ENCODE assay signal across 8 cellular contexts in the genomic region with DNA sequence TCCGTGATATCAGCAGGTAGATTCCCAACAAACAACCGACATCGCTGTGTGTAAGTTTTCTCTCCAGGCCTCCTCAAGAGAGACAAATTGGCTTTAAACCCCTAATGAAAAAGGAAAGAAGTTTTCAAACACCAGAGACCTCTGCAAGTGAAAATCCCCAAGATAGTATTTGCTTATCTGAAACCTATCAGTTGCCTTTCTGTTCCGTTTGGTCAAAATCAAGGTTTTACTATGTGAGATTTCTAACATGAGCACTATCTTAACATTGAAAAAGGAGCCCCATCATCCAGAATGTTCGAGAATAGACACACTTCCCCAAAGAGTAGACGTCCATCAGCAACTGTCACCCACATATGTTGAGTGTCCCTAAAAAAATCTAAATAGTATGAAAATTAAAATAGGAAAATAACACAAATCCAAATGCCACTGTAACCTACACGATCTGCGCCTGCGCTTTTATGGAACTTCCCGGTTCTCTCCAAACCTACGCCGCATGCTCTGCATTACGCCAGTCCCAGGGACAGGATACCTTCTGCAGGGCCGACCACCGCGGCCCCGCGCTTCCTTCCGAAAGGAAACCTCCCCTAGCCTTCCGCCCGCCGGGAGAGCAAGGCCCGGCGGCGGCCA. TPM values are rescaled to one million over a fixed set of nuclear protein-coding genes. Genes with fewer than 3 reads are reported as not detected.
DNase-seq lines count a peak whose midpoint lies in the region; ATAC-seq and TF ChIP-seq lines count a peak whose summit lies in the region.

No MANE protein-coding gene starts in this region.

- H3K4me2 ChIP-seq in GM23248 (ENCODE audit: unreplicated experiment) = peak overlapping the region; percentile 100

- peaks cover 46% of the 10 kb centered on the region for H4K20me1 ChIP-seq in GM23248 (ENCODE audit: insufficient read depth)

- H3K9me3 ChIP-seq in GM23248 (ENCODE audit: low read depth) (no peaks in the 10 kb centered on the region), skeletal muscle tissue (ENCODE audit: control insufficient read depth in 3 of 3, low read length in 3 of 3) (no peaks in the 10 kb centered on the region)

- peaks cover 53% of the 10 kb centered on the region for H3F3A ChIP-seq in GM23248 (ENCODE audit: insufficient read depth)

- H3K27ac ChIP-seq in GM23248 (peak overlapping the region; percentile 86), VCaP (peak overlapping the region; percentile 97), skeletal muscle tissue (ENCODE audit: low read depth, low read length) (peak overlapping the region; percentile 99)

- peaks cover 64% of the 10 kb centered on the region for H3K79me2 ChIP-seq in GM23248 (ENCODE audit: insufficient read depth)

- H3K9me2 ChIP-seq in GM23248 (ENCODE audit: insufficient read depth) = no peaks in the 10 kb centered on the region

- H3K36me3 ChIP-seq in GM23248 (ENCODE audit: low read depth) (peaks cover 52% of the 10 kb centered on the region), skeletal muscle tissue (ENCODE audit: control insufficient read depth in 3 of 3, insufficient read depth in 3 of 3, low read length in 3 of 3) (peaks cover 39 to 49% (median 45%) of the 10 kb centered on the region in 3 donors)

- H3K9ac ChIP-seq in GM23248 = peak overlapping the region; percentile 100
- H3K9ac ChIP-seq in skeletal muscle tissue (ENCODE audit: low read depth in 1 of 3, low read length in 3 of 3) = peak overlapping the region; percentile 81 to 99 (median 99)

- H3K4me1 ChIP-seq in GM23248 (ENCODE audit: insufficient read depth) (peaks cover 18% of the 10 kb centered on the region), skeletal muscle tissue (ENCODE audit: control insufficient read depth in 3 of 3, insufficient read depth in 3 of 3, low read length in 3 of 3) (peaks cover 23 to 46% (median 30%) of the 10 kb centered on the region in 3 donors)

- 0 to 1% methylated on average over 18 to 25 of the region's 25 CpGs for WGBS in GM23248 (ENCODE audit: low coverage in 1 of 2, low lambda C conversion rate in 2 of 2, missing lambda C conversion rate in 2 of 2), 2 experiments

- in situ Hi-C loops in GM23248 (cut with MboI) = no loop called here

- H3K27ac Mint-ChIP-seq in glutamatergic neuron (ENCODE audit: unreplicated experiment) = peak overlapping the region; percentile 50

- H3K4me3 Mint-ChIP-seq in glutamatergic neuron (ENCODE audit: unreplicated experiment) = peak overlapping the region; percentile 96

- no peak overlapping the region for H2AFZ ChIP-seq in GM23248

- H3K4me3 ChIP-seq in GM23248 = peak overlapping the region; percentile 91
- peak overlapping the region; percentile 79 to 98 (median 87) for H3K4me3 ChIP-seq in skeletal muscle tissue (ENCODE audit: low read length in 3 of 3)

- H3K27me3 Mint-ChIP-seq in glutamatergic neuron (ENCODE audit: unreplicated experiment) = peaks cover 11% of the 10 kb centered on the region

- H3K36me3 Mint-ChIP-seq in glutamatergic neuron (ENCODE audit: unreplicated experiment) = peaks cover 18% of the 10 kb centered on the region

- peaks cover 10% of the 10 kb centered on the region for H3K9me3 Mint-ChIP-seq in glutamatergic neuron (ENCODE audit: unreplicated experiment)

- no peak for ATAC-seq in GM21360 (IDR thresholded peaks at IDR 0.05; ENCODE audit: unreplicated experiment)

- TF ChIP-seq CTCF in VCaP (conservative IDR thresholded peaks at IDR 0.05) (no peak), glutamatergic neuron (IDR thresholded peaks at IDR 0.05; ENCODE audit: partially characterized antibody, unreplicated experiment) (no peak)

- H3K4me1 Mint-ChIP-seq in glutamatergic neuron (ENCODE audit: low read depth, unreplicated experiment) = peaks cover 28% of the 10 kb centered on the region

- no peak for DNase-seq in GM23248
- no peak for DNase-seq in glutamatergic neuron
- DNase-seq in 8988T = no peak
- no peak for DNase-seq in iPS-NIHi7 (ENCODE audit: extremely low spot score)
- no peak for DNase-seq in NCI-H510A (lab: John Stamatoyannopoulos, UW)

- H3K27me3 ChIP-seq in GM23248 (replicated peaks; ENCODE audit: insufficient read depth) (no peaks in the 10 kb centered on the region), skeletal muscle tissue (ENCODE audit: control insufficient read depth in 3 of 3, insufficient read depth in 3 of 3, low read length in 3 of 3) (no peaks in the 10 kb centered on the region)

RNA-seq across cellular contexts. Expression of gene SFPQ, which starts 1.4 kb away (rescaled TPM):
- total RNA-seq in GM23248 (2014; rRNA removed; shearing (Covaris generic)) = 104 and 129 TPM in 2 replicates
- 52.3 and 60.5 TPM in 2 replicates for polyA plus RNA-seq in GM23248 (2016; fragmentation: Nextera tagmentation; extraction: Ambion mirVana)
- total RNA-seq in glutamatergic neuron (ENCODE audit: unreplicated experiment) (458 TPM), skeletal muscle tissue (130 TPM)
